Comparison of ENCODE assay signal across 25 cellular contexts in the genomic region with DNA sequence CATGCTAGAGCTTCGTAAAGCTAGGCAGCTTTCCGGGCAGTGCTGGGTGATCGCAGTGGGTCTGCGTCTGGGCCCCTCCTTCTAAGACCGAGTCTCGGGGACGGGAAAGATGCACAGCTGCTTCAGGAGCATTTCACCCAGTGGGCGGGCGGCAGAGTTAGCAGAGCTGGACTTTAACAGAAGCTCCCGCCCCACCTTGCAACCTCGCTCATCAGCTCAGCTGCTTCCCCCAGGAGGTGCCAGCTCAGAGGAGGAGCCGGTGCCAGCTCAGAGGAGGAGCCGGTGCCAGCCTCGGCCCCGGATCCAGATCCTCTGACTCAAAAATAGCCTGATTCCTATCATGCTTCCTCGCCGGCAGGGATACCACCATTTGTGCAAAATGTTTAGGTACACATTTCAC.
DNase-seq lines count a peak whose midpoint lies in the region; ATAC-seq, FAIRE-seq and TF ChIP-seq lines count a peak whose summit lies in the region.
"Had no signal": no experiment of that assay in that cellular context is flagged by ENCODE, and none has a peak within 500 bp of the region (broad histone marks: within the 10 kb centered on the region; RNA-seq: fewer than 3 reads in every experiment).

No MANE protein-coding gene starts in this region.

- DNase-seq in Right ventricle myocardium inferior (ENCODE audit: missing footprints) (no peak), cardiac septum (ENCODE audit: low spot score) (no peak), astrocyte (ENCODE audit: low read depth) (no peak), myocyte (ENCODE audit: low read depth) (peak; percentile 9), NCI-H2081 treated with DMSO at 0.1 percent for 48 hours (lab: John Stamatoyannopoulos, UW) (no peak), medulla oblongata (ENCODE audit: extremely low spot score) (no peak)
- DNase-seq: ACHN, BE2C, Calu3, Karpas-422, MV-4-11, NCI-H1105, NCI-H146, NCI-H1930, NCI-H446 treated with DMSO at 0.1 percent for 48 hours, NCI-H526, NCI-H82, RPMI8226, SHP77 treated with DMSO at 0.1 percent for 48 hours had no signal

- no peak for FAIRE-seq in astrocyte (lab: Jason Lieb, UNC)
- FAIRE-seq: H1, HepG2 had no signal

- no peaks in the 10 kb centered on the region for H4K20me1 ChIP-seq in astrocyte (ENCODE audit: insufficient read depth, low read length)

- H3K4me3 ChIP-seq in astrocyte (ENCODE audit: insufficient read depth, low read depth, low read length): no peak overlapping the region

- TF ChIP-seq CTCF in astrocyte (IDR thresholded peaks at IDR 0.05; ENCODE audit: insufficient read depth, low read depth, low read length): no peak

- no peak overlapping the region for H3K4me3 Mint-ChIP-seq in astrocyte (ENCODE audit: unreplicated experiment)

- H3K4me1 ChIP-seq in astrocyte (ENCODE audit: insufficient read depth, low read length): peaks cover 3% of the 10 kb centered on the region

- intact Hi-C loops in Right ventricle myocardium inferior (cut with DNase I): no loop called here
- intact Hi-C loops in cardiac septum (cut with DNase I): no loop called here

- peaks cover 9% of the 10 kb centered on the region for H3K4me1 Mint-ChIP-seq in astrocyte (ENCODE audit: low read depth, unreplicated experiment)

- no peaks in the 10 kb centered on the region for H3K9me3 ChIP-seq in astrocyte (ENCODE audit: insufficient read depth, low read depth, low read length)
- H3K9me3 ChIP-seq: BE2C had no signal

- H3K9ac ChIP-seq in astrocyte (ENCODE audit: low read length): no peak overlapping the region

- peak; percentile 48 for ATAC-seq in Right ventricle myocardium inferior
- no peak for ATAC-seq in GM18909 (IDR thresholded peaks at IDR 0.05; ENCODE audit: poor library complexity, unreplicated experiment)
- ATAC-seq: HCT116, HepG2 had no signal

- H3K36me3 ChIP-seq in astrocyte (ENCODE audit: insufficient read depth, low read length): no peaks in the 10 kb centered on the region
- H3K36me3 ChIP-seq: BE2C had no signal

- H3K4me2 ChIP-seq in astrocyte (ENCODE audit: low read length): no peak overlapping the region

- peaks cover 1% of the 10 kb centered on the region for H3K36me3 Mint-ChIP-seq in astrocyte (ENCODE audit: low read depth, unreplicated experiment)

- peak overlapping the region; percentile 13 for H3K27ac Mint-ChIP-seq in astrocyte (ENCODE audit: unreplicated experiment)

- no peaks in the 10 kb centered on the region for H3K27me3 ChIP-seq in astrocyte (ENCODE audit: insufficient read depth, low read length)
- H3K27me3 ChIP-seq: BE2C had no signal

- H3K79me2 ChIP-seq in astrocyte (ENCODE audit: insufficient read depth, low read length): no peaks in the 10 kb centered on the region

- H3K27me3 Mint-ChIP-seq in astrocyte (ENCODE audit: low read depth, unreplicated experiment): peaks cover 14% of the 10 kb centered on the region

- no peak overlapping the region for H3K27ac ChIP-seq in astrocyte (ENCODE audit: low read depth, low read length)
- H3K27ac ChIP-seq: 22Rv1, HL-60 had no signal

- H2AFZ ChIP-seq in astrocyte (ENCODE audit: low read depth, low read length): no peak overlapping the region

- no peaks in the 10 kb centered on the region for H3K9me3 Mint-ChIP-seq in astrocyte (ENCODE audit: unreplicated experiment)
